Comparison of ENCODE assay signal across 9 cellular contexts in genomic region chr3:27625848-27626247, GRCh38.
"Had no signal": no experiment of that assay in that cellular context is flagged by ENCODE, and none has a peak within 500 bp of the region (broad histone marks: within the 10 kb centered on the region; RNA-seq: fewer than 3 reads in every experiment).

No MANE protein-coding gene starts in this region.

- FAIRE-seq: urothelium cell line had no signal

- H3K9me3 ChIP-seq: esophagus muscularis mucosa, thyroid gland had no signal

- H3K79me2 ChIP-seq: hepatocyte had no signal

- H3K36me3 ChIP-seq: cardiac muscle cell, esophagus muscularis mucosa, thyroid gland had no signal

- H3K4me2 ChIP-seq: hepatocyte had no signal

- H3K27me3 ChIP-seq: cardiac muscle cell, esophagus muscularis mucosa, hepatocyte, thyroid gland had no signal

- H2AFZ ChIP-seq: hepatocyte had no signal

- ATAC-seq: stimulated activated memory B cell treated with anti-CD40 and anti-IgM and Interleukin-4, amounts not matched to agents 10 μg/mL and 1 μg/mL and 100 μg/mL, for 72 hours had no signal

- H3K4me3 ChIP-seq: cardiac muscle cell, esophagus muscularis mucosa, hepatocyte, lung, thyroid gland had no signal

- H3K27ac ChIP-seq: cardiac muscle cell, esophagus muscularis mucosa, hepatocyte, thyroid gland had no signal

- DNase-seq: activated naive CD4-positive, alpha-beta T cell treated with anti-CD3 and anti-CD28 coated beads, Interleukin-2, amount 50 U/mL, for 16 hours; islet precursor cell; thyroid gland had no signal
